Comparison of ENCODE assay signal across 1 cellular context in genomic region chr2:71784734-71785549, GRCh38.
TF ChIP-seq lines count a peak whose summit lies in the region.

No MANE protein-coding gene starts in this region.

TF ChIP-seq in HepG2, 621 proteins besides CTCF, POLR2A, EP300 and RAD21 (continued from another document):
- TF ChIP-seq FOSL2 (CRISPR knock-in tag; IDR thresholded peaks at IDR 0.05) (peak; percentile 77), RARA (CRISPR knock-in tag; IDR thresholded peaks at IDR 0.05) (peak; percentile 40; the same call in 1 of the 2 replicates), GATAD2A (CRISPR knock-in tag; IDR thresholded peaks at IDR 0.05) (0 out of 2 replicates have a peak, but pooled peaks have one; percentile 9), HNF4A (CRISPR knock-in tag; IDR thresholded peaks at IDR 0.05) (0 out of 2 replicates have a peak, but pooled peaks have one; percentile 21), CREB1 (IDR thresholded peaks at IDR 0.05) (no peak), CREB1 (CRISPR knock-in tag; IDR thresholded peaks at IDR 0.05) (no peak), HNF4G (IDR thresholded peaks at IDR 0.05; ENCODE audit: borderline replicate concordance, low read depth, low read length) (peak; percentile 26; the same call in 1 of the 2 replicates), HNF4G (CRISPR knock-in tag; IDR thresholded peaks at IDR 0.05; ENCODE audit: borderline replicate concordance, low read depth) (no peak)
- TF ChIP-seq, protein P1, sequence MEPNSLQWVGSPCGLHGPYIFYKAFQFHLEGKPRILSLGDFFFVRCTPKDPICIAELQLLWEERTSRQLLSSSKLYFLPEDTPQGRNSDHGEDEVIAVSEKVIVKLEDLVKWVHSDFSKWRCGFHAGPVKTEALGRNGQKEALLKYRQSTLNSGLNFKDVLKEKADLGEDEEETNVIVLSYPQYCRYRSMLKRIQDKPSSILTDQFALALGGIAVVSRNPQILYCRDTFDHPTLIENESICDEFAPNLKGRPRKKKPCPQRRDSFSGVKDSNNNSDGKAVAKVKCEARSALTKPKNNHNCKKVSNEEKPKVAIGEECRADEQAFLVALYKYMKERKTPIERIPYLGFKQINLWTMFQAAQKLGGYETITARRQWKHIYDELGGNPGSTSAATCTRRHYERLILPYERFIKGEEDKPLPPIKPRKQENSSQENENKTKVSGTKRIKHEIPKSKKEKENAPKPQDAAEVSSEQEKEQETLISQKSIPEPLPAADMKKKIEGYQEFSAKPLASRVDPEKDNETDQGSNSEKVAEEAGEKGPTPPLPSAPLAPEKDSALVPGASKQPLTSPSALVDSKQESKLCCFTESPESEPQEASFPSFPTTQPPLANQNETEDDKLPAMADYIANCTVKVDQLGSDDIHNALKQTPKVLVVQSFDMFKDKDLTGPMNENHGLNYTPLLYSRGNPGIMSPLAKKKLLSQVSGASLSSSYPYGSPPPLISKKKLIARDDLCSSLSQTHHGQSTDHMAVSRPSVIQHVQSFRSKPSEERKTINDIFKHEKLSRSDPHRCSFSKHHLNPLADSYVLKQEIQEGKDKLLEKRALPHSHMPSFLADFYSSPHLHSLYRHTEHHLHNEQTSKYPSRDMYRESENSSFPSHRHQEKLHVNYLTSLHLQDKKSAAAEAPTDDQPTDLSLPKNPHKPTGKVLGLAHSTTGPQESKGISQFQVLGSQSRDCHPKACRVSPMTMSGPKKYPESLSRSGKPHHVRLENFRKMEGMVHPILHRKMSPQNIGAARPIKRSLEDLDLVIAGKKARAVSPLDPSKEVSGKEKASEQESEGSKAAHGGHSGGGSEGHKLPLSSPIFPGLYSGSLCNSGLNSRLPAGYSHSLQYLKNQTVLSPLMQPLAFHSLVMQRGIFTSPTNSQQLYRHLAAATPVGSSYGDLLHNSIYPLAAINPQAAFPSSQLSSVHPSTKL (CRISPR knock-in tag; IDR thresholded peaks at IDR 0.05), result no peak
TF ChIP-seq in HepG2: peak in this region for 10.
